ENCODE assay signal across 1 cellular context in the genomic region with DNA sequence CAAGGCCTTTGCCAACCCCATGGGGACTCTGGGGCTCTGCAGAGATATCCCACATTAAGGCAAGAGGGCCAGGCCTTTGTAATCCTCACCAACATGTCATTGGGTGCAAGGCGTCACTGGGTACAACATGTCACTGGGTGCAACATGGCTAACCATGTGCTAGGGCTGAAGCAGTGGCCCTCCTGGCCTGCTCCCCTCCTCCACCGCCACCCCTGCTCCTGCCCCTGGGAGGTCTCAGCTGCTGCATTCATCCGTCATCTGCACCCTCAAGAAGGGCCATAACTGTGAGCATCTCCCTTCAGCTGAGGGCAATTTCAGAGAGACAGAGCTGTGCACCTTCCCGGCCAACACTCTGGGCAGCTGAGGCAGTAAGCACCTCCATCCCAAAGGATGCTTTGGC.
TF ChIP-seq lines count a peak whose summit lies in the region.

No MANE protein-coding gene starts in this region.

TF ChIP-seq in H1, 55 proteins besides CTCF, POLR2A, EP300 and RAD21:
- TF ChIP-seq, protein P1, sequence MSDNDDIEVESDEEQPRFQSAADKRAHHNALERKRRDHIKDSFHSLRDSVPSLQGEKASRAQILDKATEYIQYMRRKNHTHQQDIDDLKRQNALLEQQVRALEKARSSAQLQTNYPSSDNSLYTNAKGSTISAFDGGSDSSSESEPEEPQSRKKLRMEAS (IDR thresholded peaks at IDR 0.05) = no peak
- TF ChIP-seq CBX5 (IDR thresholded peaks at IDR 0.05; ENCODE audit: low read depth, low read length) = no peak
- no peak for TF ChIP-seq RFX5 (IDR thresholded peaks at IDR 0.05; ENCODE audit: borderline replicate concordance, low read depth, low read length)
- no peak for TF ChIP-seq HDAC2 (IDR thresholded peaks at IDR 0.05; ENCODE audit: borderline replicate concordance in 1 of 2, low read depth in 2 of 2, low read length in 2 of 2)
